In the genomic region with DNA sequence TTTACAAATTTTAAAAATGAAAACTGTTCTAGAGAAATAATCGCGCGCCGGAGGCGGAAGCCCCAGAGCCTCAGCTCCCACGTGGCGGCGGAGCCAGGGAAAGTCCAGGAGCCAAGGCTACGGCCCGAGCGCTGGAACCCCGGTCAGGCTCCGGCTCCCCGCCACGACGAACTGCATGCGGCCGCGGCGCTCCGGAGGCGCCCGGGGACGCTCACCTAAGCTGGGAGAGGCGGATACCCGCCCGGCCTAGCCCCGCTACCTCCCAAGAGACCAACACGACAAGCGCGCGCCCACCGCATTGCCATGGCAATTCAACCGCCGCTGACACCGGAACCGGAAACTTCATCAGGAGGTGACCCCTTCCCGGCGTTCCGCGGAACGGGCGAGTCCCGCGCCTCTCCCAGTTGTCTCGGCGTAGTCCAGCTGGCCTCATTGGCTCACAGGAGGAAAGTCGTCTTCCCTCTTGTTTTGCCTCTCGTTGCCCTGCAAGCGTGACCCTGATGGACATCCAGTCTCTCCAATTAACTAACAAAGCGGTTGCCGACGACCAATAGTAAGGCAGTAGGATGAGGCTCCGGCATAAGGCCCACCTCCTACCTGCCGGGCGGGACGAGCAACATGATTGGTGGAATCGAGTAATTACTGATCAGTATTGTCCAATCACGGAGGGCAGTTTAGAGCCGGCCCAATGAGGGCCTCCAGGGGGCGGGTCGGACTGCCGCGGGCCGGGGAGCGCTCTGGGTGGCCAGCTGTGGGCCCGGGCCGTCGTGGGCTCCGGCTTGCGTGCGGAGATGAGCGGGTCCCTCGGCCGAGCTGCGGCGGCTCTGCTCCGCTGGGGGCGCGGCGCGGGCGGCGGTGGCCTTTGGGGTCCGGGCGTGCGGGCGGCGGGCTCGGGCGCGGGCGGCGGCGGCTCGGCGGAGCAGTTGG, we compare ENCODE assay signal across 8 cellular contexts. TPM values are rescaled to one million over a fixed set of nuclear protein-coding genes. Genes with fewer than 3 reads are reported as not detected.
DNase-seq lines count a peak whose midpoint lies in the region; ATAC-seq and TF ChIP-seq lines count a peak whose summit lies in the region.

GLRX5 (plus strand) TSS at position 752 of the 927 bp plus-strand sequence; CDS start at position 792, 40 bp downstream.

- H3K27ac ChIP-seq in ovary (peak within 1 kb of the TSS; percentile 64 to 71), thyroid gland (peak within 1 kb of the TSS; percentile 20 to 74 (median 49))

- H3K27me3 ChIP-seq in ovary (no peaks in the 10 kb centered on the region), thyroid gland (no peaks in the 10 kb centered on the region)

- peak within 1 kb of the TSS; percentile 99 for H3K4me3 Mint-ChIP-seq in activated naive CD8-positive, alpha-beta T cell treated with anti-CD3 and anti-CD28 coated beads, Interleukin-2, amount 50 U/mL, for 24 hours

- peaks cover 39% of the 10 kb centered on the region for H3K36me3 Mint-ChIP-seq in activated naive CD8-positive, alpha-beta T cell treated with anti-CD3 and anti-CD28 coated beads, Interleukin-2, amount 50 U/mL, for 24 hours (ENCODE audit: low read depth)

- H3K4me3 ChIP-seq in GM12865 (ENCODE audit: low read depth, low read length) (peak within 1 kb of the TSS; percentile 94), ovary (peak within 1 kb of the TSS; percentile 85), thyroid gland (replicated peaks in 1 of 3) (peak within 1 kb of the TSS; percentile 69 to 86 (median 83))

- no peak for TF ChIP-seq EP300 in ovary (IDR thresholded peaks at IDR 0.05)

- peaks cover 4% of the 10 kb centered on the region for H3K27me3 Mint-ChIP-seq in activated naive CD8-positive, alpha-beta T cell treated with anti-CD3 and anti-CD28 coated beads, Interleukin-2, amount 50 U/mL, for 24 hours

- H3K4me1 Mint-ChIP-seq in activated naive CD8-positive, alpha-beta T cell treated with anti-CD3 and anti-CD28 coated beads, Interleukin-2, amount 50 U/mL, for 24 hours, result peaks cover 73% of the 10 kb centered on the region

- no peaks in the 10 kb centered on the region for H3K9me3 ChIP-seq in ovary
- H3K9me3 ChIP-seq in thyroid gland, result no peaks in the 10 kb centered on the region

- H3K27ac Mint-ChIP-seq in activated naive CD8-positive, alpha-beta T cell treated with anti-CD3 and anti-CD28 coated beads, Interleukin-2, amount 50 U/mL, for 24 hours, result peak within 1 kb of the TSS; percentile 93

- no peaks in the 10 kb centered on the region for H3K9me3 Mint-ChIP-seq in activated naive CD8-positive, alpha-beta T cell treated with anti-CD3 and anti-CD28 coated beads, Interleukin-2, amount 50 U/mL, for 24 hours

- TF ChIP-seq POLR2A in ovary (IDR thresholded peaks at IDR 0.05), result peak; percentile 57
- TF ChIP-seq POLR2A in thyroid gland (IDR thresholded peaks at IDR 0.05), result peak; percentile 37 to 75

- H3K4me1 ChIP-seq in ovary (ENCODE audit: insufficient read depth), result peaks cover 23% of the 10 kb centered on the region
- H3K4me1 ChIP-seq in thyroid gland, result peaks cover 26 to 44% of the 10 kb centered on the region in 2 donors

- ATAC-seq in HG02763 (IDR thresholded peaks at IDR 0.05; ENCODE audit: unreplicated experiment) (peak; percentile 90), Right ventricle myocardium inferior (peak; percentile 97)
- peak; percentile 94 for ATAC-seq in activated naive CD8-positive, alpha-beta T cell treated with anti-CD3 and anti-CD28 coated beads, Interleukin-2, amount 50 U/mL, for 24 hours

- WGBS in ovary, 3 donors, result 0 to 1% (median 0%) methylated on average over 71 to 97 of the region's 97 CpGs
- 0 to 1% methylated on average over 20 to 33 of the region's 97 CpGs for WGBS in thyroid gland, 2 donors

- no peak for TF ChIP-seq CTCF in GM12865 (IDR thresholded peaks at IDR 0.05; ENCODE audit: insufficient read depth, low read depth, low read length, missing control alignments)
- no peak for TF ChIP-seq CTCF in ovary (IDR thresholded peaks at IDR 0.05)
- TF ChIP-seq CTCF in thyroid gland (IDR thresholded peaks at IDR 0.05), result no peak

- peak; percentile 100 for DNase-seq in GM12865 (ENCODE audit: low read depth)
- peak; percentile 100 for DNase-seq in NCI-H1417 treated with DMSO at 0.1 percent for 48 hours (lab: John Stamatoyannopoulos, UW)
- peak; percentile 100 for DNase-seq in SW480 (ENCODE audit: low spot score)
- peak; percentile 96 for DNase-seq in activated naive CD8-positive, alpha-beta T cell treated with anti-CD3 and anti-CD28 coated beads, Interleukin-2, amount 50 U/mL, for 24 hours
- DNase-seq in Right ventricle myocardium inferior (ENCODE audit: missing footprints), result peak; percentile 97
- peak; percentile 97 to 99 (median 98) for DNase-seq in ovary
- DNase-seq in thyroid gland, result peak; percentile 99

- intact Hi-C loops in Right ventricle myocardium inferior (cut with DNase I) (no loop called here), ovary (cut with DNase I) (loop anchor here in 2 of 4 donors (5.0 kb wide), 3 partner anchors 52 to 1012 kb away; partner anchors contain the start of gene DICER1 (in 1 of the 2)), thyroid gland (cut with DNase I) (loop anchor here (5.0 kb wide), 2 partner anchors 92 to 377 kb away; partner anchors contain the start of gene DICER1)

- no peaks in the 10 kb centered on the region for H3K36me3 ChIP-seq in ovary
- no peaks in the 10 kb centered on the region for H3K36me3 ChIP-seq in thyroid gland

RNA-seq across cellular contexts. Expression of gene GLRX5, which starts in this region (rescaled TPM):
- total RNA-seq in Right ventricle myocardium inferior (84.7 TPM), ovary (10 to 100 TPM; 38.0 to 49.2 (median 41.7) TPM), thyroid gland (10 to 100 TPM; 33.9 to 64.1 (median 41.3) TPM)
- 100 to 1,000 TPM in 1 of 2 donors, 10 to 100 TPM in 1; 52.6 to 105 TPM for polyA plus RNA-seq in ovary

Comparison
In these comparisons a context has a peak if more than half of its experiments do, and no peak if none do; other contexts are left out.
1. Peak in every context shown above with its lines: DNase-seq, ATAC-seq, H3K4me3 ChIP-seq and H3K27ac ChIP-seq.